In genomic region chr10:124928545-124928944, GRCh38 we compare ENCODE assay signal across 23 cellular contexts. TPM values are rescaled to one million over a fixed set of nuclear protein-coding genes. Genes with fewer than 3 reads are reported as not detected.
DNase-seq lines count a peak whose midpoint lies in the region; ATAC-seq, FAIRE-seq and TF ChIP-seq lines count a peak whose summit lies in the region.
"Had no signal": no experiment of that assay in that cellular context is flagged by ENCODE, and none has a peak within 500 bp of the region (broad histone marks: within the 10 kb centered on the region; RNA-seq: fewer than 3 reads in every experiment).

No MANE protein-coding gene starts in this region.

- DNase-seq in left ventricle myocardium inferior = no peak
- no peak for DNase-seq in right cardiac atrium
- DNase-seq in A673 (ENCODE audit: low spot score) = no peak
- no peak for DNase-seq in Caco-2
- no peak for DNase-seq in K562 (ENCODE audit: extremely low read depth in 1 of 4, low spot score in 3 of 4)
- DNase-seq in SIG-M5 (lab: John Stamatoyannopoulos, UW) = no peak
- no peak for DNase-seq in NCI-H524 treated with DMSO at 0.1 percent for 48 hours (lab: John Stamatoyannopoulos, UW)
- DNase-seq: CD4-positive, CD25-positive, alpha-beta regulatory T cell; CD8-positive, alpha-beta T cell; DMS 273 treated with DMSO at 0.1 percent for 48 hours; DMS79; EL; GDM1; GM23248; H7; HCEC 1CT had no signal

- peaks cover 24% of the 10 kb centered on the region for H3K36me3 Mint-ChIP-seq in Caco-2 (ENCODE audit: insufficient read depth, unreplicated experiment)

- H3K9me1 ChIP-seq in K562 (ENCODE audit: control insufficient read depth, insufficient read depth, low read length) = no peaks in the 10 kb centered on the region

- in situ Hi-C loops in K562 (cut with MboI) = loop anchor here (25.0 kb wide), 1 partner anchor 234 kb away; the partner anchor contains the start of gene CTBP2

- H3K9me3 Mint-ChIP-seq in Caco-2 (ENCODE audit: unreplicated experiment) = peaks cover 9% of the 10 kb centered on the region

- no peak for TF ChIP-seq RAD21 in K562 (CRISPR knock-in tag; conservative IDR thresholded peaks at IDR 0.05 in 1 of 2, IDR thresholded peaks at IDR 0.05 in 1 of 2)

- CTCF ChIA-PET in A673 (lab: Charles Lee) (no interaction called here), Caco-2 (lab: Charles Lee) (no interaction called here), K562 (lab: Yijun Ruan, JAX; ENCODE audit: low intra/inter-chr PET ratio) (no interaction called here)

- no peak for FAIRE-seq in K562 (lab: Jason Lieb, UNC)
- FAIRE-seq: D721Med, GM12891, GM19239, H1 had no signal

- H3K9ac ChIP-seq in K562 (ENCODE audit: insufficient read depth in 1 of 2, low read depth in 2 of 2, low read length in 2 of 2) = no peak overlapping the region
- H3K9ac ChIP-seq: BLaER1, GM23248 had no signal

- H3K27me3 ChIP-seq in left ventricle myocardium inferior (ENCODE audit: low read depth) = no peaks in the 10 kb centered on the region
- no peaks in the 10 kb centered on the region for H3K27me3 ChIP-seq in right cardiac atrium (ENCODE audit: control insufficient read depth, insufficient read depth)
- H3K27me3 ChIP-seq in A673 (replicated peaks; ENCODE audit: insufficient read depth, low read depth, low read length, poor library complexity) = no peaks in the 10 kb centered on the region
- H3K27me3 ChIP-seq in Caco-2 (replicated peaks; ENCODE audit: control insufficient read depth, insufficient read depth, low read length) = no peaks in the 10 kb centered on the region
- H3K27me3 ChIP-seq in K562 (ENCODE audit: control insufficient read depth in 2 of 2, insufficient read depth in 2 of 2, low read length in 2 of 2) = no peaks in the 10 kb centered on the region
- H3K27me3 ChIP-seq: BLaER1 had no signal

- H3K27ac ChIP-seq in left ventricle myocardium inferior (replicated peaks) (peak overlapping the region; percentile 48), right cardiac atrium (ENCODE audit: low read length) (no peak overlapping the region), A673 (ENCODE audit: low read depth, low read length, poor library complexity, severe bottlenecking) (no peak overlapping the region), K562 (ENCODE audit: extremely low read depth, low read depth, low read length) (no peak overlapping the region)
- H3K27ac ChIP-seq: BLaER1, C4-2B, GM23248 had no signal

- WGBS in right cardiac atrium = 68% methylated on average over 3 of the region's 3 CpGs
- 96% methylated on average over 3 of the region's 3 CpGs for WGBS in K562 (ENCODE audit: insufficient coverage, low coverage, missing lambda C conversion rate)

- no peak for TF ChIP-seq POLR2A in K562 (conservative IDR thresholded peaks at IDR 0.05)

- H3K4me3 ChIP-seq in left ventricle myocardium inferior (no peak overlapping the region), right cardiac atrium (ENCODE audit: low read length) (no peak overlapping the region), A673 (ENCODE audit: low read depth, low read length, poor library complexity, severe bottlenecking) (no peak overlapping the region), Caco-2 (ENCODE audit: low read depth, low read length) (no peak overlapping the region), K562 (no peak overlapping the region)
- H3K4me3 ChIP-seq: BLaER1, GM23248 had no signal

- H3K9me3 ChIP-seq in left ventricle myocardium inferior (replicated peaks) = peaks cover 6% of the 10 kb centered on the region
- no peaks in the 10 kb centered on the region for H3K9me3 ChIP-seq in right cardiac atrium (ENCODE audit: control insufficient read depth, low read length)
- H3K9me3 ChIP-seq in A673 (ENCODE audit: low read depth, low read length, poor library complexity, severe bottlenecking) = no peaks in the 10 kb centered on the region
- no peaks in the 10 kb centered on the region for H3K9me3 ChIP-seq in Caco-2
- no peaks in the 10 kb centered on the region for H3K9me3 ChIP-seq in K562 (replicated peaks; ENCODE audit: control insufficient read depth, insufficient read depth, low read depth, low read length)

- peaks cover 4% of the 10 kb centered on the region; the same call in 1 of the 2 replicates for H4K20me1 ChIP-seq in K562 (replicated peaks; ENCODE audit: control insufficient read depth, insufficient read depth, low read length)

- intact Hi-C loops in left ventricle myocardium inferior (cut with micrococcal nuclease) = no loop called here
- intact Hi-C loops in right cardiac atrium (cut with DNase I) = no loop called here
- intact Hi-C loops in A673 (cut with micrococcal nuclease; ENCODE audit: unreplicated experiment) = no loop called here
- intact Hi-C loops in Caco-2 (cut with micrococcal nuclease; ENCODE audit: unreplicated experiment) = no loop called here
- intact Hi-C loops in K562 (cut with micrococcal nuclease) = no loop called here

- H2AFZ ChIP-seq in K562 (ENCODE audit: low read depth, low read length) = no peak overlapping the region
- H2AFZ ChIP-seq: GM23248 had no signal

- H3K4me1 ChIP-seq in left ventricle myocardium inferior (peaks cover 54% of the 10 kb centered on the region), right cardiac atrium (ENCODE audit: control insufficient read depth, insufficient read depth, low read length) (peaks cover 5% of the 10 kb centered on the region), A673 (ENCODE audit: insufficient read depth, low read length, poor library complexity, severe bottlenecking) (peaks cover 19% of the 10 kb centered on the region), Caco-2 (no peaks in the 10 kb centered on the region), K562 (replicated peaks in 1 of 2; ENCODE audit: control insufficient read depth in 2 of 2, insufficient read depth in 2 of 2, low read length in 2 of 2) (peaks cover 0 to 9% of the 10 kb centered on the region in 2 experiments; a peak in 4 of 5 replicates)
- H3K4me1 ChIP-seq: BLaER1 had no signal

- H3K4me2 ChIP-seq in K562 (ENCODE audit: insufficient read depth, low read length) = no peak overlapping the region
- H3K4me2 ChIP-seq: BLaER1 had no signal

- H3K4me1 Mint-ChIP-seq in Caco-2 (ENCODE audit: low read depth, unreplicated experiment) = peaks cover 13% of the 10 kb centered on the region

- TF ChIP-seq CTCF in left ventricle myocardium inferior (IDR thresholded peaks at IDR 0.05; ENCODE audit: borderline replicate concordance) (no peak), A673 (conservative IDR thresholded peaks at IDR 0.05; ENCODE audit: low read depth, low read length) (no peak), Caco-2 (IDR thresholded peaks at IDR 0.05; ENCODE audit: insufficient read depth in 1 of 2, low read depth in 1 of 2, low read length in 1 of 2, severe bottlenecking in 1 of 2, unreplicated experiment in 1 of 2) (no peak), K562 (IDR thresholded peaks at IDR 0.05 in 2 of 3, conservative IDR thresholded peaks at IDR 0.05 in 1 of 3; ENCODE audit: insufficient read depth in 2 of 3, low read depth in 1 of 3, low read length in 3 of 3) (no peak)

- TSS peak; percentile 10 for BruUV-seq in A673 (replicated peaks; lab: Mats Ljungman, UMichigan)
- BruUV-seq in Caco-2 (replicated peaks; lab: Mats Ljungman, UMichigan) = TSS peak; percentile 2
- BruUV-seq in K562 (replicated peaks; lab: Mats Ljungman, UMichigan) = TSS peak; percentile 17

- TF ChIP-seq EP300 in K562 (IDR thresholded peaks at IDR 0.05; ENCODE audit: low read length) = no peak

- H3K27ac Mint-ChIP-seq in Caco-2 (ENCODE audit: unreplicated experiment) = no peak overlapping the region
- H3K27ac Mint-ChIP-seq: B cell; CD4-positive, CD25-positive, alpha-beta regulatory T cell; CD8-positive, alpha-beta T cell had no signal

- no peaks in the 10 kb centered on the region for H3K27me3 Mint-ChIP-seq in Caco-2 (ENCODE audit: insufficient read depth, unreplicated experiment)
- H3K27me3 Mint-ChIP-seq: B cell; CD4-positive, CD25-positive, alpha-beta regulatory T cell had no signal

- H3K79me2 ChIP-seq in K562 (ENCODE audit: control insufficient read depth, insufficient read depth, low read length) = peaks cover 88% of the 10 kb centered on the region

- POLR2A ChIA-PET in A673 (lab: Charles Lee; ENCODE audit: low non-redundant PET) = no interaction called here
- POLR2A ChIA-PET in Caco-2 (lab: Charles Lee) = no interaction called here
- POLR2A ChIA-PET in K562 (lab: Yijun Ruan, JAX) = no interaction called here

- ATAC-seq in right cardiac atrium = no peak
- no peak for ATAC-seq in K562
- ATAC-seq: CD8-positive, alpha-beta T cell had no signal

- no peak overlapping the region for H3K4me3 Mint-ChIP-seq in Caco-2 (ENCODE audit: unreplicated experiment)
- H3K4me3 Mint-ChIP-seq: B cell; CD8-positive, alpha-beta T cell had no signal

- peaks cover 7% of the 10 kb centered on the region for H3K36me3 ChIP-seq in left ventricle myocardium inferior
- H3K36me3 ChIP-seq in A673 (ENCODE audit: insufficient read depth, low read length, poor library complexity, severe bottlenecking) = no peaks in the 10 kb centered on the region
- no peaks in the 10 kb centered on the region for H3K36me3 ChIP-seq in Caco-2 (ENCODE audit: control insufficient read depth, insufficient read depth, low read length)
- peaks cover 21% of the 10 kb centered on the region; the same call in 2 of the 3 replicates for H3K36me3 ChIP-seq in K562 (ENCODE audit: control insufficient read depth, insufficient read depth, low read length)

TF ChIP-seq in K562, 482 proteins besides CTCF, POLR2A, EP300 and RAD21 (continues in another document):
- TF ChIP-seq HDAC1 (IDR thresholded peaks at IDR 0.05) (no peak), FOXA1 (IDR thresholded peaks at IDR 0.05; ENCODE audit: borderline replicate concordance) (no peak), COPS2 (conservative IDR thresholded peaks at IDR 0.05) (no peak)

RNA-seq across cellular contexts. Expression of gene ZRANB1, which starts 13.4 kb away (rescaled TPM):
- total RNA-seq in left ventricle myocardium inferior (25.3 TPM), right cardiac atrium (10 to 100 TPM; 25.3 to 32.2 (median 29.0) TPM), A673 (2021) (22.1 and 22.6 TPM in 2 replicates), Caco-2 (2022) (24.6 and 27.7 TPM in 2 replicates), K562 (2014; rRNA removed) (0.57 and 0.64 TPM in 2 replicates), K562 (2014; rRNA removed; fragmentation: Illumina TruSeq; extraction: Trizol) (1.1 and 1.2 TPM in 2 replicates), K562 (2015; rRNA removed; fragmentation: Illumina TruSeq; extraction: Trizol) (0.87 and 1.1 TPM in 2 replicates), K562 (2021) (0.74 and 0.78 TPM in 2 replicates)
- polyA plus RNA-seq in right cardiac atrium (14.4 TPM), K562 (2011; rRNA removed) (0.89 and 0.97 TPM in 2 replicates), K562 (2014; fragmentation: Illumina TruSeq; extraction: Trizol) (0.44 and 0.59 TPM in 2 replicates), K562 (2014; fragmentation: Nextera tagmentation; extraction: Ambion mirVana) (under 1 TPM; 0.07 TPM), K562 (2014; rRNA removed) (0.39 and 0.52 TPM in 2 replicates)
- total RNA-seq in K562 (2011; cell fraction: chromatin; rRNA removed; ENCODE audit: low replicate concordance) = 4.7 and 8.6 TPM in 2 replicates
- 2.8 and 3.8 TPM in 2 replicates for total RNA-seq in K562 (2011; cell fraction: nucleolus; rRNA removed)
- 2.9 and 3.6 TPM in 2 replicates for total RNA-seq in K562 (2011; cell fraction: nucleoplasm; rRNA removed)
- polyA plus RNA-seq in K562 (2011; cell fraction: cytosol; rRNA removed) = 0.21 and 0.46 TPM in 2 replicates
- 1.1 and 1.6 TPM in 2 replicates for polyA plus RNA-seq in K562 (2011; cell fraction: nucleus; rRNA removed)
- polyA plus RNA-seq in K562 (2012) = 0.31 and 0.79 TPM in 2 replicates
- polyA minus RNA-seq in K562 (2011; rRNA and poly(A)+ RNA removed) = 2.5 and 3.6 TPM in 2 replicates
- 1.0 and 1.1 TPM in 2 replicates for polyA minus RNA-seq in K562 (2011; cell fraction: cytosol; rRNA and poly(A)+ RNA removed)
- polyA minus RNA-seq in K562 (2011; cell fraction: nucleus; rRNA and poly(A)+ RNA removed) = 1.2 and 2.7 TPM in 2 replicates
